Comparison of ENCODE assay signal across 11 cellular contexts in genomic region chr2:151422917-151423439, GRCh38. TPM values are rescaled to one million over a fixed set of nuclear protein-coding genes. Genes with fewer than 3 reads are reported as not detected.
DNase-seq lines count a peak whose midpoint lies in the region; ATAC-seq lines count a peak whose summit lies in the region.
"Had no signal": no experiment of that assay in that cellular context is flagged by ENCODE, and none has a peak within 500 bp of the region (broad histone marks: within the 10 kb centered on the region; RNA-seq: fewer than 3 reads in every experiment).

No MANE protein-coding gene starts in this region.

- CTCF ChIA-PET in activated CD8-positive, alpha-beta memory T cell treated with anti-CD3 and anti-CD28 coated beads, Interleukin-2, amount 10 ng/mL, durations not matched to agents 7 days and 5 days (lab: Charles Lee): interaction anchor here (1.4 to 1.6 kb wide), 2 partner anchors 14 to 133 kb away, joined by 4 to 5 read pairs; partner anchors contain the start of gene NMI

- ATAC-seq in activated CD8-positive, alpha-beta memory T cell treated with anti-CD3 and anti-CD28 coated beads, Interleukin-2, amount 10 ng/mL, durations not matched to agents 7 days and 5 days: peak; percentile 74
- ATAC-seq in GM21737 (IDR thresholded peaks at IDR 0.05; ENCODE audit: unreplicated experiment) (peak; percentile 61), HG03469 (IDR thresholded peaks at IDR 0.05; ENCODE audit: unreplicated experiment) (peak; percentile 71), HG02970 (IDR thresholded peaks at IDR 0.05; ENCODE audit: low FRiP score, unreplicated experiment) (no peak)
- peak; percentile 76 for ATAC-seq in stimulated activated effector memory CD8-positive, alpha-beta T cell treated with anti-CD3 and anti-CD28 coated beads, Interleukin-12 subunit alpha, Interleukin-12 subunit beta, amount 100 ng/mL, for 72 hours

- no peak overlapping the region for H3K4me3 Mint-ChIP-seq in activated CD8-positive, alpha-beta memory T cell treated with anti-CD3 and anti-CD28 coated beads, Interleukin-2, amount 10 ng/mL, durations not matched to agents 7 days and 5 days
- no peak overlapping the region for H3K4me3 Mint-ChIP-seq in stimulated activated effector memory CD8-positive, alpha-beta T cell treated with anti-CD3 and anti-CD28 coated beads, Interleukin-12 subunit alpha, Interleukin-12 subunit beta, amount 100 ng/mL, for 72 hours
- H3K4me3 Mint-ChIP-seq: dendritic cell treated with granulocyte-macrophage colony-stimulating factor and Interleukin-4, amounts not matched to agents 40 ng/mL and 50 ng/mL, for 4 days had no signal

- peaks cover 52% of the 10 kb centered on the region for H3K36me3 Mint-ChIP-seq in activated CD8-positive, alpha-beta memory T cell treated with anti-CD3 and anti-CD28 coated beads, Interleukin-2, amount 10 ng/mL, durations not matched to agents 7 days and 5 days
- peaks cover 100% of the 10 kb centered on the region for H3K36me3 Mint-ChIP-seq in stimulated activated effector memory CD8-positive, alpha-beta T cell treated with anti-CD3 and anti-CD28 coated beads, Interleukin-12 subunit alpha, Interleukin-12 subunit beta, amount 100 ng/mL, for 72 hours

- DNase-seq in activated CD8-positive, alpha-beta memory T cell treated with anti-CD3 and anti-CD28 coated beads, Interleukin-2, amount 10 ng/mL, durations not matched to agents 7 days and 5 days: no peak
- no peak for DNase-seq in activated CD8-positive, alpha-beta memory T cell treated with anti-CD3 and anti-CD28 coated beads for 24 hours
- no peak for DNase-seq in stimulated activated effector memory CD8-positive, alpha-beta T cell treated with anti-CD3 and anti-CD28 coated beads, Interleukin-12 subunit alpha, Interleukin-12 subunit beta, amount 100 ng/mL, for 72 hours (ENCODE audit: low spot score in 2 of 2)
- DNase-seq in COR-L47 (lab: John Stamatoyannopoulos, UW) (no peak), DMS153 (lab: John Stamatoyannopoulos, UW) (no peak)
- DNase-seq: Karpas-422, Peyer's patch had no signal

- no peaks in the 10 kb centered on the region for H3K27me3 Mint-ChIP-seq in activated CD8-positive, alpha-beta memory T cell treated with anti-CD3 and anti-CD28 coated beads, Interleukin-2, amount 10 ng/mL, durations not matched to agents 7 days and 5 days
- H3K27me3 Mint-ChIP-seq: dendritic cell treated with granulocyte-macrophage colony-stimulating factor and Interleukin-4, amounts not matched to agents 40 ng/mL and 50 ng/mL, for 4 days had no signal

- no peaks in the 10 kb centered on the region for H3K9me3 Mint-ChIP-seq in activated CD8-positive, alpha-beta memory T cell treated with anti-CD3 and anti-CD28 coated beads, Interleukin-2, amount 10 ng/mL, durations not matched to agents 7 days and 5 days (ENCODE audit: low read depth)
- H3K9me3 Mint-ChIP-seq in stimulated activated effector memory CD8-positive, alpha-beta T cell treated with anti-CD3 and anti-CD28 coated beads, Interleukin-12 subunit alpha, Interleukin-12 subunit beta, amount 100 ng/mL, for 72 hours: no peaks in the 10 kb centered on the region
- H3K9me3 Mint-ChIP-seq: dendritic cell treated with granulocyte-macrophage colony-stimulating factor and Interleukin-4, amounts not matched to agents 40 ng/mL and 50 ng/mL, for 4 days had no signal

- H3K4me1 Mint-ChIP-seq in activated CD8-positive, alpha-beta memory T cell treated with anti-CD3 and anti-CD28 coated beads, Interleukin-2, amount 10 ng/mL, durations not matched to agents 7 days and 5 days: peaks cover 36% of the 10 kb centered on the region
- H3K4me1 Mint-ChIP-seq in stimulated activated effector memory CD8-positive, alpha-beta T cell treated with anti-CD3 and anti-CD28 coated beads, Interleukin-12 subunit alpha, Interleukin-12 subunit beta, amount 100 ng/mL, for 72 hours: peaks cover 30% of the 10 kb centered on the region

- H3K27ac Mint-ChIP-seq in activated CD8-positive, alpha-beta memory T cell treated with anti-CD3 and anti-CD28 coated beads, Interleukin-2, amount 10 ng/mL, durations not matched to agents 7 days and 5 days: peak overlapping the region; percentile 66
- H3K27ac Mint-ChIP-seq in stimulated activated effector memory CD8-positive, alpha-beta T cell treated with anti-CD3 and anti-CD28 coated beads, Interleukin-12 subunit alpha, Interleukin-12 subunit beta, amount 100 ng/mL, for 72 hours: peak overlapping the region; percentile 85
- H3K27ac Mint-ChIP-seq: dendritic cell treated with granulocyte-macrophage colony-stimulating factor and Interleukin-4, amounts not matched to agents 40 ng/mL and 50 ng/mL, for 4 days had no signal

RNA-seq across cellular contexts. Expression of gene RIF1, which starts 13.3 kb away (rescaled TPM):
- 10 to 100 TPM; 61.5 to 73.5 TPM for total RNA-seq in activated CD8-positive, alpha-beta memory T cell treated with anti-CD3 and anti-CD28 coated beads, Interleukin-2, amount 10 ng/mL, durations not matched to agents 7 days and 5 days
